1 cellular context compared by ENCODE assay signal in genomic region chr16:11309895-11310633, GRCh38.
A peak's percentile ranks its signal among the peaks of the same experiment; 100 is the strongest.
TF ChIP-seq lines count a peak whose summit lies in the region.

No MANE protein-coding gene starts in this region.

TF ChIP-seq in HepG2, 621 proteins besides CTCF, POLR2A, EP300 and RAD21 (continued from another document and continues in another):
- TF ChIP-seq IRF9 (CRISPR knock-in tag; IDR thresholded peaks at IDR 0.05; ENCODE audit: borderline replicate concordance) (peak; percentile 73; the same call in 1 of the 2 replicates), MIXL1 (CRISPR knock-in tag; IDR thresholded peaks at IDR 0.05) (peak; percentile 94), ZNF274 (CRISPR knock-in tag; IDR thresholded peaks at IDR 0.05) (peak; percentile 68), AFF4 (CRISPR knock-in tag; IDR thresholded peaks at IDR 0.05) (no peak), REL (CRISPR knock-in tag; conservative IDR thresholded peaks at IDR 0.05) (no peak), ZNF20 (CRISPR knock-in tag; IDR thresholded peaks at IDR 0.05) (no peak), SNAPC4 (CRISPR knock-in tag; IDR thresholded peaks at IDR 0.05) (no peak), ZNF569 (CRISPR knock-in tag; IDR thresholded peaks at IDR 0.05; ENCODE audit: borderline replicate concordance) (no peak; the same call in 1 of the 2 replicates), ZIK1 (CRISPR knock-in tag; IDR thresholded peaks at IDR 0.05; ENCODE audit: borderline replicate concordance, low read depth) (peak; percentile 49; the same call in 1 of the 2 replicates), ZFP62 (CRISPR knock-in tag; IDR thresholded peaks at IDR 0.05) (no peak), ZNF576 (CRISPR knock-in tag; IDR thresholded peaks at IDR 0.05) (no peak), ZNF510 (CRISPR knock-in tag; IDR thresholded peaks at IDR 0.05; ENCODE audit: low read depth) (no peak), GPN1 (CRISPR knock-in tag; IDR thresholded peaks at IDR 0.05; ENCODE audit: borderline replicate concordance) (no peak), SNRNP70 (IDR thresholded peaks at IDR 0.05; ENCODE audit: low read depth, low read length) (no peak), MTA3 (CRISPR knock-in tag; IDR thresholded peaks at IDR 0.05) (no peak), TCF12 (IDR thresholded peaks at IDR 0.05) (no peak), TCF12 (CRISPR knock-in tag; IDR thresholded peaks at IDR 0.05) (peak; percentile 88; the same call in 1 of the 2 replicates), TAF15 (IDR thresholded peaks at IDR 0.05; ENCODE audit: low read depth, low read length, poor library complexity, severe bottlenecking) (no peak), DNMT1 (CRISPR knock-in tag; IDR thresholded peaks at IDR 0.05) (0 out of 2 replicates have a peak, but pooled peaks have one; percentile 69), RNF2 (conservative IDR thresholded peaks at IDR 0.05; ENCODE audit: low read depth) (no peak), ZNF280D (CRISPR knock-in tag; IDR thresholded peaks at IDR 0.05) (peak; percentile 97; the same call in 1 of the 2 replicates), ZNF326 (CRISPR knock-in tag; IDR thresholded peaks at IDR 0.05; ENCODE audit: borderline replicate concordance) (no peak), SOX5 (CRISPR knock-in tag; IDR thresholded peaks at IDR 0.05; ENCODE audit: borderline replicate concordance) (peak; percentile 97), ZBTB14 (CRISPR knock-in tag; IDR thresholded peaks at IDR 0.05) (no peak), ZNF160 (CRISPR knock-in tag; IDR thresholded peaks at IDR 0.05) (no peak), ZNF468 (CRISPR knock-in tag; IDR thresholded peaks at IDR 0.05) (no peak), SUZ12 (IDR thresholded peaks at IDR 0.05; ENCODE audit: low read depth, low read length) (no peak), CHD2 (IDR thresholded peaks at IDR 0.05; ENCODE audit: low read depth, low read length) (no peak), ZNF772 (CRISPR knock-in tag; IDR thresholded peaks at IDR 0.05) (no peak; the same call in 1 of the 2 replicates), ZNF383 (CRISPR knock-in tag; IDR thresholded peaks at IDR 0.05; ENCODE audit: borderline replicate concordance) (no peak), ZNF121 (CRISPR knock-in tag; IDR thresholded peaks at IDR 0.05) (peak; percentile 83), ZNF143 (CRISPR knock-in tag; IDR thresholded peaks at IDR 0.05) (no peak), ZEB1 (IDR thresholded peaks at IDR 0.05; ENCODE audit: insufficient replicate concordance, low read depth) (no peak), DPF2 (CRISPR knock-in tag; IDR thresholded peaks at IDR 0.05; ENCODE audit: borderline replicate concordance, low read depth) (no peak), KDM5A (IDR thresholded peaks at IDR 0.05; ENCODE audit: borderline replicate concordance, low read length) (no peak), ATAD3A (CRISPR knock-in tag; IDR thresholded peaks at IDR 0.05) (no peak), ZBED4 (CRISPR knock-in tag; IDR thresholded peaks at IDR 0.05; ENCODE audit: borderline replicate concordance) (peak; percentile 54; the same call in 1 of the 2 replicates), HIVEP1 (CRISPR knock-in tag; IDR thresholded peaks at IDR 0.05) (no peak), POLR2G (IDR thresholded peaks at IDR 0.05; ENCODE audit: low read depth, low read length) (no peak), ZNF17 (CRISPR knock-in tag; IDR thresholded peaks at IDR 0.05) (no peak), ARHGAP35 (CRISPR knock-in tag; IDR thresholded peaks at IDR 0.05; ENCODE audit: borderline replicate concordance) (no peak), NFIC (IDR thresholded peaks at IDR 0.05; ENCODE audit: low read length) (no peak), BRF2 (CRISPR knock-in tag; IDR thresholded peaks at IDR 0.05) (no peak), RELA (CRISPR knock-in tag; IDR thresholded peaks at IDR 0.05) (no peak), MBD4 (IDR thresholded peaks at IDR 0.05; ENCODE audit: borderline replicate concordance, low read length) (no peak), JUND (CRISPR knock-in tag; IDR thresholded peaks at IDR 0.05) (peak; percentile 85)
